20 cellular contexts compared by ENCODE assay signal in genomic region chr14:101022121-101022520, GRCh38.
DNase-seq lines count a peak whose midpoint lies in the region; TF ChIP-seq lines count a peak whose summit lies in the region.
"Had no signal": no experiment of that assay in that cellular context is flagged by ENCODE, and none has a peak within 500 bp of the region (broad histone marks: within the 10 kb centered on the region; RNA-seq: fewer than 3 reads in every experiment).

No MANE protein-coding gene starts in this region.

- H3K36me3 ChIP-seq in spleen (peaks cover 0 to 15% (median 0%) of the 10 kb centered on the region in 6 donors), testis (ENCODE audit: low read depth, missing control alignments) (no peaks in the 10 kb centered on the region)
- H3K36me3 ChIP-seq: left lung, WERI-Rb-1 had no signal

- intact Hi-C loops in spleen (cut with DNase I; ENCODE audit: low total_unique reads) = no loop called here
- intact Hi-C loops in testis (cut with DNase I; ENCODE audit: low total_unique reads) = no loop called here

- TF ChIP-seq POLR2A in spleen (IDR thresholded peaks at IDR 0.05) = no peak
- no peak for TF ChIP-seq POLR2A in testis (IDR thresholded peaks at IDR 0.05)

- TF ChIP-seq CTCF in spleen (IDR thresholded peaks at IDR 0.05 in 8 of 11, conservative IDR thresholded peaks at IDR 0.05 in 3 of 11) = no peak
- TF ChIP-seq CTCF in testis (IDR thresholded peaks at IDR 0.05) = no peak

- no peaks in the 10 kb centered on the region for H3K9me3 ChIP-seq in spleen
- H3K9me3 ChIP-seq in testis = no peaks in the 10 kb centered on the region
- H3K9me3 ChIP-seq: left lung had no signal

- no peak overlapping the region for H3K4me3 ChIP-seq in spleen
- H3K4me3 ChIP-seq in testis = no peak overlapping the region
- H3K4me3 ChIP-seq: left lung had no signal

- 78 to 92% (median 86%) methylated on average over 8 of the region's 8 CpGs for WGBS in spleen, 5 donors
- WGBS in testis, 2 donors = 94 to 96% methylated on average over 8 of the region's 8 CpGs

- no peaks in the 10 kb centered on the region for H3K4me1 ChIP-seq in spleen
- no peaks in the 10 kb centered on the region for H3K4me1 ChIP-seq in testis
- H3K4me1 ChIP-seq: left lung had no signal

- DNase-seq in activated effector memory CD4-positive, alpha-beta T cell treated with anti-CD3 and anti-CD28 coated beads, Interleukin-2, amount 50 U/mL, for 16 hours = peak; percentile 14
- no peak for DNase-seq in activated effector memory CD4-positive, alpha-beta T cell treated with Interleukin-2 at 50 U/mL for 16 hours
- peak; percentile 20 for DNase-seq in activated CD8-positive, alpha-beta memory T cell treated with anti-CD3 and anti-CD28 coated beads, Interleukin-2, amount 50 U/mL, for 48 hours
- DNase-seq in fibroblast of peridontal ligament (ENCODE audit: extremely low read depth) (peak; percentile 7), spleen (peak; percentile 38), hippocampal formation (lab: John Stamatoyannopoulos, UW) (no peak), T-helper 9 cell (no peak), testis (no peak)
- DNase-seq: 8988T; activated CD4-positive, alpha-beta T cell treated with anti-CD3 and anti-CD28 coated beads, Interleukin-2, amount 10 ng/mL, durations not matched to agents 7 days and 5 days; activated naive CD8-positive, alpha-beta T cell treated with anti-CD3 and anti-CD28 coated beads, Interleukin-2, amount 50 U/mL, for 24 hours; DMS 273 treated with DMSO at 0.1 percent for 48 hours; foreskin fibroblast; Karpas-422; left lung; NCI-H1930; stimulated activated naive CD8-positive, alpha-beta T cell treated with anti-CD3 and anti-CD28 coated beads, Interleukin-15, amount 100 ng/mL, for 72 hours; T-helper 2 cell; WERI-Rb-1 had no signal

- H3K27me3 ChIP-seq in spleen (replicated peaks in 1 of 7) (peaks cover 0 to 5% (median 0%) of the 10 kb centered on the region in 7 donors), testis (no peaks in the 10 kb centered on the region)

- H3K27ac ChIP-seq in spleen (no peak overlapping the region), testis (no peak overlapping the region)
- H3K27ac ChIP-seq: left lung, RWPE1, WERI-Rb-1 had no signal

Comparison
In these comparisons a context has a peak if more than half of its experiments do, and no peak if none do; other contexts are left out.
1. DNase-seq: peak in activated effector memory CD4-positive, alpha-beta T cell treated with anti-CD3 and anti-CD28 coated beads, Interleukin-2, amount 50 U/mL, for 16 hours (single experiment), activated CD8-positive, alpha-beta memory T cell treated with anti-CD3 and anti-CD28 coated beads, Interleukin-2, amount 50 U/mL, for 48 hours (single experiment), fibroblast of peridontal ligament (single experiment) and spleen (single experiment); none in activated effector memory CD4-positive, alpha-beta T cell treated with Interleukin-2 at 50 U/mL for 16 hours (single experiment), hippocampal formation (0 of 2), T-helper 9 cell (single experiment) and testis (single experiment).